ENCODE assay signal across 1 cellular context in the genomic region with DNA sequence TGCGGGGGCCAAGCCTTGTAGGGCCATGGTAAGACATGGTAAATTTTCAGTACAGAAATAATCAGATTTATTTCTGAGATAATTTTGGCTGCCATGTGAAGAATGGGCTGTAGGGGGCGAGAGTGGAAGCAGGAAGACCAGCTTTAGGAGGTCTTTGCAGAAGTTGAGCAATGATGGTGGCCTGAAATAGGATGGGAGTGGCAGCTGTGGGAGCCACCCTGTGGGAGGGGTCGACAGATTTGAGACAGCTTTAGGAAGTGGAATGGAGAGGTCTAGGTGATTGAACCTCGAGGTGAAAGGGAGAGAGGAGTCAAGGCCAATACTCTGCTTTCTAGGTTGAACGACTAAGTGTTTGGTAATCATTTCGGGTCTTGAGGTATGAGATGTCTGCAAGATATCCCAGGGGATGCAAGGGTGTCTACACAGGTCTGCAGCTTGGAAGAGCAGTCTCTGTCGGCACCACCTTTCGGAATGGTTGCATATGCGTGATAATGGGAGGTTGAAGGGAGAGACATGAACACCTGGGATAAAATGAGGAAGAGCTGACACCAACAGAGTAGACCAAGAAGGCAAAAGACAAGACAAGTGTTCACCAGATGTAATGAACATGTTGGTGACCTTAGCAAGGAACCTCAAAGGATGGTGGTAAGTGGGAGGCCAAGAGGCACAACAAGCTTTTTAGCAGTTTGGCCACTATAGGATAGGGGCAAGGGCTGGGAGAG.
TF ChIP-seq lines count a peak whose summit lies in the region.

No MANE protein-coding gene starts in this region.

TF ChIP-seq in HepG2, 621 proteins besides CTCF, POLR2A, EP300 and RAD21 (continues in another document):
- no peak for TF ChIP-seq ZNF780A (CRISPR knock-in tag; IDR thresholded peaks at IDR 0.05)
- TF ChIP-seq DMAP1 (CRISPR knock-in tag; IDR thresholded peaks at IDR 0.05): no peak
- TF ChIP-seq SAP130 (CRISPR knock-in tag; IDR thresholded peaks at IDR 0.05; ENCODE audit: low read depth): peak; percentile 34; the same call in 1 of the 2 replicates
- no peak for TF ChIP-seq ZC3H13 (CRISPR knock-in tag; IDR thresholded peaks at IDR 0.05)
- TF ChIP-seq, protein P1, sequence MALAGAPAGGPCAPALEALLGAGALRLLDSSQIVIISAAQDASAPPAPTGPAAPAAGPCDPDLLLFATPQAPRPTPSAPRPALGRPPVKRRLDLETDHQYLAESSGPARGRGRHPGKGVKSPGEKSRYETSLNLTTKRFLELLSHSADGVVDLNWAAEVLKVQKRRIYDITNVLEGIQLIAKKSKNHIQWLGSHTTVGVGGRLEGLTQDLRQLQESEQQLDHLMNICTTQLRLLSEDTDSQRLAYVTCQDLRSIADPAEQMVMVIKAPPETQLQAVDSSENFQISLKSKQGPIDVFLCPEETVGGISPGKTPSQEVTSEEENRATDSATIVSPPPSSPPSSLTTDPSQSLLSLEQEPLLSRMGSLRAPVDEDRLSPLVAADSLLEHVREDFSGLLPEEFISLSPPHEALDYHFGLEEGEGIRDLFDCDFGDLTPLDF (CRISPR knock-in tag; IDR thresholded peaks at IDR 0.05): no peak
- TF ChIP-seq ZNF329 (CRISPR knock-in tag; IDR thresholded peaks at IDR 0.05; ENCODE audit: low read depth): no peak
- no peak for TF ChIP-seq HNF4A (CRISPR knock-in tag; IDR thresholded peaks at IDR 0.05)
- TF ChIP-seq DZIP1 (CRISPR knock-in tag; IDR thresholded peaks at IDR 0.05): no peak
- TF ChIP-seq, protein P2, sequence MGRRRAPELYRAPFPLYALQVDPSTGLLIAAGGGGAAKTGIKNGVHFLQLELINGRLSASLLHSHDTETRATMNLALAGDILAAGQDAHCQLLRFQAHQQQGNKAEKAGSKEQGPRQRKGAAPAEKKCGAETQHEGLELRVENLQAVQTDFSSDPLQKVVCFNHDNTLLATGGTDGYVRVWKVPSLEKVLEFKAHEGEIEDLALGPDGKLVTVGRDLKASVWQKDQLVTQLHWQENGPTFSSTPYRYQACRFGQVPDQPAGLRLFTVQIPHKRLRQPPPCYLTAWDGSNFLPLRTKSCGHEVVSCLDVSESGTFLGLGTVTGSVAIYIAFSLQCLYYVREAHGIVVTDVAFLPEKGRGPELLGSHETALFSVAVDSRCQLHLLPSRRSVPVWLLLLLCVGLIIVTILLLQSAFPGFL (CRISPR knock-in tag; IDR thresholded peaks at IDR 0.05): no peak
- no peak for TF ChIP-seq ZNF468 (CRISPR knock-in tag; IDR thresholded peaks at IDR 0.05)
- TF ChIP-seq SNAI1 (CRISPR knock-in tag; IDR thresholded peaks at IDR 0.05; ENCODE audit: borderline replicate concordance): no peak
- no peak for TF ChIP-seq RNF2 (conservative IDR thresholded peaks at IDR 0.05; ENCODE audit: low read depth)
- no peak for TF ChIP-seq ZNF761 (CRISPR knock-in tag; conservative IDR thresholded peaks at IDR 0.05)
- TF ChIP-seq NR2C2 (CRISPR knock-in tag; IDR thresholded peaks at IDR 0.05; ENCODE audit: borderline replicate concordance): peak; percentile 28; the same call in 1 of the 2 replicates
- no peak for TF ChIP-seq RFX3 (CRISPR knock-in tag; IDR thresholded peaks at IDR 0.05)
- TF ChIP-seq, protein P3, sequence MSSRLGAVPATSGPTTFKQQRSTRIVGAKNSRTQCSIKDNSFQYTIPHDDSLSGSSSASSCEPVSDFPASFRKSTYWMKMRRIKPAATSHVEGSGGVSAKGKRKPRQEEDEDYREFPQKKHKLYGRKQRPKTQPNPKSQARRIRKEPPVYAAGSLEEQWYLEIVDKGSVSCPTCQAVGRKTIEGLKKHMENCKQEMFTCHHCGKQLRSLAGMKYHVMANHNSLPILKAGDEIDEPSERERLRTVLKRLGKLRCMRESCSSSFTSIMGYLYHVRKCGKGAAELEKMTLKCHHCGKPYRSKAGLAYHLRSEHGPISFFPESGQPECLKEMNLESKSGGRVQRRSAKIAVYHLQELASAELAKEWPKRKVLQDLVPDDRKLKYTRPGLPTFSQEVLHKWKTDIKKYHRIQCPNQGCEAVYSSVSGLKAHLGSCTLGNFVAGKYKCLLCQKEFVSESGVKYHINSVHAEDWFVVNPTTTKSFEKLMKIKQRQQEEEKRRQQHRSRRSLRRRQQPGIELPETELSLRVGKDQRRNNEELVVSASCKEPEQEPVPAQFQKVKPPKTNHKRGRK (CRISPR knock-in tag; IDR thresholded peaks at IDR 0.05): no peak
- TF ChIP-seq CENPT (CRISPR knock-in tag; IDR thresholded peaks at IDR 0.05; ENCODE audit: low read depth): no peak
- no peak for TF ChIP-seq NR2F1 (CRISPR knock-in tag; IDR thresholded peaks at IDR 0.05)
- TF ChIP-seq, protein P4, sequence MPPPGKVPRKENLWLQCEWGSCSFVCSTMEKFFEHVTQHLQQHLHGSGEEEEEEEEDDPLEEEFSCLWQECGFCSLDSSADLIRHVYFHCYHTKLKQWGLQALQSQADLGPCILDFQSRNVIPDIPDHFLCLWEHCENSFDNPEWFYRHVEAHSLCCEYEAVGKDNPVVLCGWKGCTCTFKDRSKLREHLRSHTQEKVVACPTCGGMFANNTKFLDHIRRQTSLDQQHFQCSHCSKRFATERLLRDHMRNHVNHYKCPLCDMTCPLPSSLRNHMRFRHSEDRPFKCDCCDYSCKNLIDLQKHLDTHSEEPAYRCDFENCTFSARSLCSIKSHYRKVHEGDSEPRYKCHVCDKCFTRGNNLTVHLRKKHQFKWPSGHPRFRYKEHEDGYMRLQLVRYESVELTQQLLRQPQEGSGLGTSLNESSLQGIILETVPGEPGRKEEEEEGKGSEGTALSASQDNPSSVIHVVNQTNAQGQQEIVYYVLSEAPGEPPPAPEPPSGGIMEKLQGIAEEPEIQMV (CRISPR knock-in tag; IDR thresholded peaks at IDR 0.05; ENCODE audit: low read depth): no peak
- no peak for TF ChIP-seq STAT5B (CRISPR knock-in tag; IDR thresholded peaks at IDR 0.05)
- TF ChIP-seq ZNF326 (CRISPR knock-in tag; IDR thresholded peaks at IDR 0.05; ENCODE audit: borderline replicate concordance): no peak
- TF ChIP-seq ZFX (CRISPR knock-in tag; IDR thresholded peaks at IDR 0.05; ENCODE audit: low read depth): no peak
- no peak for TF ChIP-seq ZNF256 (CRISPR knock-in tag; conservative IDR thresholded peaks at IDR 0.05)
- 0 out of 2 replicates have a peak, but pooled peaks have one; percentile 30 for TF ChIP-seq MIER3 (CRISPR knock-in tag; IDR thresholded peaks at IDR 0.05; ENCODE audit: borderline replicate concordance)
- peak; percentile 74 for TF ChIP-seq XRCC5 (optimal IDR thresholded peaks at IDR 0.05; ENCODE audit: low read length)
- TF ChIP-seq, protein P5, sequence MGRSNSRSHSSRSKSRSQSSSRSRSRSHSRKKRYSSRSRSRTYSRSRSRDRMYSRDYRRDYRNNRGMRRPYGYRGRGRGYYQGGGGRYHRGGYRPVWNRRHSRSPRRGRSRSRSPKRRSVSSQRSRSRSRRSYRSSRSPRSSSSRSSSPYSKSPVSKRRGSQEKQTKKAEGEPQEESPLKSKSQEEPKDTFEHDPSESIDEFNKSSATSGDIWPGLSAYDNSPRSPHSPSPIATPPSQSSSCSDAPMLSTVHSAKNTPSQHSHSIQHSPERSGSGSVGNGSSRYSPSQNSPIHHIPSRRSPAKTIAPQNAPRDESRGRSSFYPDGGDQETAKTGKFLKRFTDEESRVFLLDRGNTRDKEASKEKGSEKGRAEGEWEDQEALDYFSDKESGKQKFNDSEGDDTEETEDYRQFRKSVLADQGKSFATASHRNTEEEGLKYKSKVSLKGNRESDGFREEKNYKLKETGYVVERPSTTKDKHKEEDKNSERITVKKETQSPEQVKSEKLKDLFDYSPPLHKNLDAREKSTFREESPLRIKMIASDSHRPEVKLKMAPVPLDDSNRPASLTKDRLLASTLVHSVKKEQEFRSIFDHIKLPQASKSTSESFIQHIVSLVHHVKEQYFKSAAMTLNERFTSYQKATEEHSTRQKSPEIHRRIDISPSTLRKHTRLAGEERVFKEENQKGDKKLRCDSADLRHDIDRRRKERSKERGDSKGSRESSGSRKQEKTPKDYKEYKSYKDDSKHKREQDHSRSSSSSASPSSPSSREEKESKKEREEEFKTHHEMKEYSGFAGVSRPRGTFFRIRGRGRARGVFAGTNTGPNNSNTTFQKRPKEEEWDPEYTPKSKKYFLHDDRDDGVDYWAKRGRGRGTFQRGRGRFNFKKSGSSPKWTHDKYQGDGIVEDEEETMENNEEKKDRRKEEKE (IDR thresholded peaks at IDR 0.05): no peak
- 0 out of 2 replicates have a peak, but pooled peaks have one; percentile 49 for TF ChIP-seq THAP11 (CRISPR knock-in tag; IDR thresholded peaks at IDR 0.05)
- no peak for TF ChIP-seq ZNF263 (CRISPR knock-in tag; IDR thresholded peaks at IDR 0.05)
- no peak for TF ChIP-seq ZNF160 (CRISPR knock-in tag; IDR thresholded peaks at IDR 0.05)
- TF ChIP-seq, protein P6, sequence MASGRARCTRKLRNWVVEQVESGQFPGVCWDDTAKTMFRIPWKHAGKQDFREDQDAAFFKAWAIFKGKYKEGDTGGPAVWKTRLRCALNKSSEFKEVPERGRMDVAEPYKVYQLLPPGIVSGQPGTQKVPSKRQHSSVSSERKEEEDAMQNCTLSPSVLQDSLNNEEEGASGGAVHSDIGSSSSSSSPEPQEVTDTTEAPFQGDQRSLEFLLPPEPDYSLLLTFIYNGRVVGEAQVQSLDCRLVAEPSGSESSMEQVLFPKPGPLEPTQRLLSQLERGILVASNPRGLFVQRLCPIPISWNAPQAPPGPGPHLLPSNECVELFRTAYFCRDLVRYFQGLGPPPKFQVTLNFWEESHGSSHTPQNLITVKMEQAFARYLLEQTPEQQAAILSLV (CRISPR knock-in tag; IDR thresholded peaks at IDR 0.05; ENCODE audit: borderline replicate concordance): no peak
- TF ChIP-seq ETV6 (CRISPR knock-in tag; conservative IDR thresholded peaks at IDR 0.05): no peak
- no peak for TF ChIP-seq SALL2 (CRISPR knock-in tag; IDR thresholded peaks at IDR 0.05)
- TF ChIP-seq, protein P7, sequence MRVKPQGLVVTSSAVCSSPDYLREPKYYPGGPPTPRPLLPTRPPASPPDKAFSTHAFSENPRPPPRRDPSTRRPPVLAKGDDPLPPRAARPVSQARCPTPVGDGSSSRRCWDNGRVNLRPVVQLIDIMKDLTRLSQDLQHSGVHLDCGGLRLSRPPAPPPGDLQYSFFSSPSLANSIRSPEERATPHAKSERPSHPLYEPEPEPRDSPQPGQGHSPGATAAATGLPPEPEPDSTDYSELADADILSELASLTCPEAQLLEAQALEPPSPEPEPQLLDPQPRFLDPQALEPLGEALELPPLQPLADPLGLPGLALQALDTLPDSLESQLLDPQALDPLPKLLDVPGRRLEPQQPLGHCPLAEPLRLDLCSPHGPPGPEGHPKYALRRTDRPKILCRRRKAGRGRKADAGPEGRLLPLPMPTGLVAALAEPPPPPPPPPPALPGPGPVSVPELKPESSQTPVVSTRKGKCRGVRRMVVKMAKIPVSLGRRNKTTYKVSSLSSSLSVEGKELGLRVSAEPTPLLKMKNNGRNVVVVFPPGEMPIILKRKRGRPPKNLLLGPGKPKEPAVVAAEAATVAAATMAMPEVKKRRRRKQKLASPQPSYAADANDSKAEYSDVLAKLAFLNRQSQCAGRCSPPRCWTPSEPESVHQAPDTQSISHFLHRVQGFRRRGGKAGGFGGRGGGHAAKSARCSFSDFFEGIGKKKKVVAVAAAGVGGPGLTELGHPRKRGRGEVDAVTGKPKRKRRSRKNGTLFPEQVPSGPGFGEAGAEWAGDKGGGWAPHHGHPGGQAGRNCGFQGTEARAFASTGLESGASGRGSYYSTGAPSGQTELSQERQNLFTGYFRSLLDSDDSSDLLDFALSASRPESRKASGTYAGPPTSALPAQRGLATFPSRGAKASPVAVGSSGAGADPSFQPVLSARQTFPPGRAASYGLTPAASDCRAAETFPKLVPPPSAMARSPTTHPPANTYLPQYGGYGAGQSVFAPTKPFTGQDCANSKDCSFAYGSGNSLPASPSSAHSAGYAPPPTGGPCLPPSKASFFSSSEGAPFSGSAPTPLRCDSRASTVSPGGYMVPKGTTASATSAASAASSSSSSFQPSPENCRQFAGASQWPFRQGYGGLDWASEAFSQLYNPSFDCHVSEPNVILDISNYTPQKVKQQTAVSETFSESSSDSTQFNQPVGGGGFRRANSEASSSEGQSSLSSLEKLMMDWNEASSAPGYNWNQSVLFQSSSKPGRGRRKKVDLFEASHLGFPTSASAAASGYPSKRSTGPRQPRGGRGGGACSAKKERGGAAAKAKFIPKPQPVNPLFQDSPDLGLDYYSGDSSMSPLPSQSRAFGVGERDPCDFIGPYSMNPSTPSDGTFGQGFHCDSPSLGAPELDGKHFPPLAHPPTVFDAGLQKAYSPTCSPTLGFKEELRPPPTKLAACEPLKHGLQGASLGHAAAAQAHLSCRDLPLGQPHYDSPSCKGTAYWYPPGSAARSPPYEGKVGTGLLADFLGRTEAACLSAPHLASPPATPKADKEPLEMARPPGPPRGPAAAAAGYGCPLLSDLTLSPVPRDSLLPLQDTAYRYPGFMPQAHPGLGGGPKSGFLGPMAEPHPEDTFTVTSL (CRISPR knock-in tag; IDR thresholded peaks at IDR 0.05; ENCODE audit: borderline replicate concordance): no peak
- no peak for TF ChIP-seq ZNF205 (CRISPR knock-in tag; IDR thresholded peaks at IDR 0.05)
- TF ChIP-seq SETDB1 (CRISPR knock-in tag; IDR thresholded peaks at IDR 0.05; ENCODE audit: borderline replicate concordance): no peak
- TF ChIP-seq ZNF766 (CRISPR knock-in tag; IDR thresholded peaks at IDR 0.05; ENCODE audit: borderline replicate concordance): no peak
- no peak for TF ChIP-seq ZNF333 (CRISPR knock-in tag; IDR thresholded peaks at IDR 0.05; ENCODE audit: borderline replicate concordance)
- TF ChIP-seq ELF3 (CRISPR knock-in tag; IDR thresholded peaks at IDR 0.05): no peak
- no peak for TF ChIP-seq BRF2 (CRISPR knock-in tag; IDR thresholded peaks at IDR 0.05)
